Comparison of ENCODE assay signal across 29 cellular contexts in the genomic region with DNA sequence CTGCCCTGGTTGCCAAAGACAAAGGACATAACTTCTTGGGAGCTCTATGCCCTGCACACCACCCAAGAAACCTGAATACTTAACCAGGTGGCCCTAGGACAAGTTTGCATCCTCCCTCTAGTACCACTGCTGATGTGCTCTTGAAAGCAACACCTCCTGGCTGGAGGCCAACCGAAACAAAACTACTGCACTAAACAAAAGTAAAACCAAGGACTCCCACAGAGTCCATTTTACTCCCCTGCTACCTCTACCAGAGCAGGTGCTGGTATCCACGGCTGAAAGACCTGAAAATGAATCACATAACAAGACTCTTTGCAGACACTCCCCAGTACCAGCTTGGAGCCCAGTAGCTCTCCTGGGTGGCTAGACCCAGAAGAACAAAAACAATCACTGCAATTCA.
"Had no signal": no experiment of that assay in that cellular context is flagged by ENCODE, and none has a peak within 500 bp of the region (broad histone marks: within the 10 kb centered on the region; RNA-seq: fewer than 3 reads in every experiment).

No MANE protein-coding gene starts in this region.

- H3K4me3 Mint-ChIP-seq: activated B cell treated with CpG ODN at 0.5 μM for 24 hours; activated CD8-positive, alpha-beta T cell treated with anti-CD3 and anti-CD28 coated beads for 36 hours; central memory CD8-positive, alpha-beta T cell; dendritic cell treated with granulocyte-macrophage colony-stimulating factor and Interleukin-4, amounts not matched to agents 40 ng/mL and 50 ng/mL, for 4 days; naive thymus-derived CD4-positive, alpha-beta T cell; neural crest cell; stimulated activated effector memory CD8-positive, alpha-beta T cell treated with anti-CD3 and anti-CD28 coated beads, Interleukin-12 subunit alpha, Interleukin-12 subunit beta, amount 100 ng/mL, for 72 hours; stimulated activated naive CD8-positive, alpha-beta T cell treated with anti-CD3 and anti-CD28 coated beads, Interleukin-15, Interleukin-2, amounts not matched to agents 100 ng/mL and 50 ng/mL, for 24 hours had no signal

- ATAC-seq: activated CD8-positive, alpha-beta T cell treated with anti-CD3 and anti-CD28 coated beads for 36 hours; activated naive CD4-positive, alpha-beta T cell treated with anti-CD3 and anti-CD28 coated beads, Interleukin-2, amount 50 U/mL, for 72 hours; foreskin keratinocyte; heart right ventricle; naive thymus-derived CD4-positive, alpha-beta T cell; pancreas; sciatic nerve; stimulated activated effector memory CD8-positive, alpha-beta T cell treated with anti-CD3 and anti-CD28 coated beads, Interleukin-12 subunit alpha, Interleukin-12 subunit beta, amount 100 ng/mL, for 72 hours had no signal

- H3K4me3 ChIP-seq: breast epithelium, esophagus muscularis mucosa, heart right ventricle, pancreas, prostate gland, skin epidermis, thoracic aorta had no signal

- H3K36me3 Mint-ChIP-seq: activated naive CD4-positive, alpha-beta T cell treated with anti-CD3 and anti-CD28 coated beads, Interleukin-2, amount 50 U/mL, for 72 hours; naive thymus-derived CD4-positive, alpha-beta T cell; stimulated activated effector memory CD8-positive, alpha-beta T cell treated with anti-CD3 and anti-CD28 coated beads, Interleukin-12 subunit alpha, Interleukin-12 subunit beta, amount 100 ng/mL, for 72 hours had no signal

- H3K4me1 ChIP-seq: breast epithelium, esophagus muscularis mucosa, foreskin keratinocyte, heart right ventricle, pancreas, prostate gland had no signal

- DNase-seq: activated B cell treated with CpG ODN at 0.5 μM for 24 hours; activated CD4-positive, alpha-beta T cell treated with anti-CD3 and anti-CD28 coated beads, Interleukin-2, amount 50 U/mL, for 1 hour; activated CD8-positive, alpha-beta T cell treated with anti-CD3 and anti-CD28 coated beads for 36 hours; activated naive CD4-positive, alpha-beta T cell; activated T-cell treated with anti-CD3 and anti-CD28 coated beads, Interleukin-2, amount 50 U/mL, for 48 hours; effector CD4-positive, alpha-beta T cell; foreskin keratinocyte; heart right ventricle; midbrain; naive thymus-derived CD4-positive, alpha-beta T cell; nucleus accumbens; pancreas; retina; stimulated activated CD4-positive, alpha-beta T cell treated with anti-CD3 and anti-CD28 coated beads, Interleukin-12 subunit alpha, Interleukin-12 subunit beta, amount 100 ng/mL, for 4 hours; stimulated activated CD4-positive, alpha-beta T cell treated with anti-CD3 and anti-CD28 coated beads, Interleukin-4, amount 100 ng/mL, for 1 hour; trophoblast cell had no signal

- H3K27me3 Mint-ChIP-seq: activated B cell treated with CpG ODN at 0.5 μM for 24 hours; activated CD8-positive, alpha-beta T cell treated with anti-CD3 and anti-CD28 coated beads for 36 hours; central memory CD8-positive, alpha-beta T cell; dendritic cell treated with granulocyte-macrophage colony-stimulating factor and Interleukin-4, amounts not matched to agents 40 ng/mL and 50 ng/mL, for 4 days; naive thymus-derived CD4-positive, alpha-beta T cell; stimulated activated naive CD8-positive, alpha-beta T cell treated with anti-CD3 and anti-CD28 coated beads, Interleukin-15, Interleukin-2, amounts not matched to agents 100 ng/mL and 50 ng/mL, for 24 hours had no signal

- H3K4me1 Mint-ChIP-seq: activated B cell treated with CpG ODN at 0.5 μM for 24 hours; central memory CD8-positive, alpha-beta T cell; naive thymus-derived CD4-positive, alpha-beta T cell; neural crest cell; stimulated activated effector memory CD8-positive, alpha-beta T cell treated with anti-CD3 and anti-CD28 coated beads, Interleukin-12 subunit alpha, Interleukin-12 subunit beta, amount 100 ng/mL, for 72 hours had no signal

- H3K27me3 ChIP-seq: breast epithelium, esophagus muscularis mucosa, foreskin keratinocyte, heart right ventricle, pancreas had no signal

- H3K9me3 ChIP-seq: breast epithelium, esophagus muscularis mucosa, pancreas, prostate gland, thoracic aorta had no signal

- H3K27ac Mint-ChIP-seq: activated B cell treated with CpG ODN at 0.5 μM for 24 hours; activated CD8-positive, alpha-beta T cell treated with anti-CD3 and anti-CD28 coated beads for 36 hours; activated naive CD4-positive, alpha-beta T cell treated with anti-CD3 and anti-CD28 coated beads, Interleukin-2, amount 50 U/mL, for 72 hours; activated T-helper 2 cell treated with anti-CD3 and anti-CD28 coated beads, Interferon-gamma antibody, Interleukin-2, Interleukin-4, amounts not matched to agents 10 μg/mL and 5 μg/mL and 100 μg/mL, durations not matched to agents 14 hours and 24 hours and 36 hours; dendritic cell treated with granulocyte-macrophage colony-stimulating factor and Interleukin-4, amounts not matched to agents 40 ng/mL and 50 ng/mL, for 4 days; naive thymus-derived CD4-positive, alpha-beta T cell; stimulated activated effector memory CD8-positive, alpha-beta T cell treated with anti-CD3 and anti-CD28 coated beads, Interleukin-12 subunit alpha, Interleukin-12 subunit beta, amount 100 ng/mL, for 72 hours; stimulated activated naive CD8-positive, alpha-beta T cell treated with anti-CD3 and anti-CD28 coated beads, Interleukin-15, Interleukin-2, amounts not matched to agents 100 ng/mL and 50 ng/mL, for 24 hours had no signal

- H3K36me3 ChIP-seq: breast epithelium, esophagus muscularis mucosa, heart right ventricle, pancreas, prostate gland, thoracic aorta had no signal

- H3K27ac ChIP-seq: breast epithelium, esophagus muscularis mucosa, foreskin keratinocyte, heart right ventricle, pancreas, prostate gland, skin epidermis, thoracic aorta had no signal
